In the genomic region with DNA sequence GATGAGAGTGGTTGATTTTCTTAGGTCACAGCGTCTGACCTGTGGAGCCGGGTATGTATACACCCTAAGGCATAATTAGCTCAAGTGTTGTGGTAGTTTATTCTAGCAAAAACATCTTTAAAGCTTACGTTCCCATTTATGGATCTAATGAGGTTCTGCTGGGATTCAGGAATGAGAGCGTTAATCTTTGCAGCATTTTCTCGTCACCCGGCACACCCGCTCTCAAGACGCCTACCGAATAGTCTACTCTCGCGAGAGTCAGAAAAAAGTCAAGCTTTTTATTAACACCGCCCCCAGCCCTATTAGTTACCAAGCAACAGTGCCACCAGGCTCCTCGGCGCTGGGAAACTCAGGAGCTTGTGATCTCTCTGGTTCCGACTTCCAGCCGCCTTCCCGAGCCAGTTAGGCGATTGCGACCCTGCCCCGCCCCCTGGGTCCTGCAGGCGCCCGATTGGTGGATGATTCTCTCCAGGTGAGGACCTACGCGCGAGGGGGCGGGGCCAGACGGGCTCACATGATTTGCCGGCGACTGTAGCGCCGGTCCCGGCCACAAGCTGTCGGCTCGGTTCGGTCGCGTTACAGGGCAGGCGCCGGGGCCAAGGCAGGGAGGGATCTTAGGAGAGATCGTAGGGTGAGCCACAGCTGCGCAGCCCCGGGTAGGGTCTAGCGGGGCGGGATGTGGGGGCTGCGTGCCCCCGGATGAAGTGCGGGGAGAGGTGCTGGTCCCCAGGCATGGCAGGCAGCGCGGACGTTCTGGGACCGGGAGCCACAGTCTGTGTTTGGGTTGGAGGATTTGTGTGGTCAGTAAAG, we compare ENCODE assay signal across 1 cellular context.
TF ChIP-seq lines count a peak whose summit lies in the region.

Gene PFKFB2, plus strand, starts transcription at position 540 of the 810 bp plus-strand sequence. CDS start 1,443 bp downstream, outside the sequence.

TF ChIP-seq in HepG2, 621 proteins besides CTCF, POLR2A, EP300 and RAD21 (continued from another document and continues in another):
- TF ChIP-seq, protein P1, sequence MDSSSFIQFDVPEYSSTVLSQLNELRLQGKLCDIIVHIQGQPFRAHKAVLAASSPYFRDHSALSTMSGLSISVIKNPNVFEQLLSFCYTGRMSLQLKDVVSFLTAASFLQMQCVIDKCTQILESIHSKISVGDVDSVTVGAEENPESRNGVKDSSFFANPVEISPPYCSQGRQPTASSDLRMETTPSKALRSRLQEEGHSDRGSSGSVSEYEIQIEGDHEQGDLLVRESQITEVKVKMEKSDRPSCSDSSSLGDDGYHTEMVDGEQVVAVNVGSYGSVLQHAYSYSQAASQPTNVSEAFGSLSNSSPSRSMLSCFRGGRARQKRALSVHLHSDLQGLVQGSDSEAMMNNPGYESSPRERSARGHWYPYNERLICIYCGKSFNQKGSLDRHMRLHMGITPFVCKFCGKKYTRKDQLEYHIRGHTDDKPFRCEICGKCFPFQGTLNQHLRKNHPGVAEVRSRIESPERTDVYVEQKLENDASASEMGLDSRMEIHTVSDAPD (CRISPR knock-in tag; IDR thresholded peaks at IDR 0.05), result peak; percentile 83
- TF ChIP-seq RCOR2 (CRISPR knock-in tag; IDR thresholded peaks at IDR 0.05) (0 out of 2 replicates have a peak, but pooled peaks have one; percentile 27), MTA3 (CRISPR knock-in tag; IDR thresholded peaks at IDR 0.05) (no peak), SRF (IDR thresholded peaks at IDR 0.05; ENCODE audit: low read depth, low read length) (peak; percentile 23; the same call in 1 of the 2 replicates), YEATS4 (CRISPR knock-in tag; IDR thresholded peaks at IDR 0.05; ENCODE audit: borderline replicate concordance) (peak; percentile 58; the same call in 1 of the 2 replicates), ZNF839 (CRISPR knock-in tag; IDR thresholded peaks at IDR 0.05; ENCODE audit: borderline replicate concordance) (no peak; the same call in 1 of the 2 replicates), ATF2 (CRISPR knock-in tag; IDR thresholded peaks at IDR 0.05) (peak; percentile 41; the same call in 1 of the 2 replicates), ZNF644 (CRISPR knock-in tag; IDR thresholded peaks at IDR 0.05; ENCODE audit: low read depth) (no peak), ZFP90 (CRISPR knock-in tag; IDR thresholded peaks at IDR 0.05; ENCODE audit: borderline replicate concordance) (peak; percentile 34; the same call in 1 of the 2 replicates), MXD4 (CRISPR knock-in tag; IDR thresholded peaks at IDR 0.05) (peak; percentile 76; the same call in 1 of the 2 replicates), SIN3B (IDR thresholded peaks at IDR 0.05; ENCODE audit: low read length) (no peak), KLF11 (CRISPR knock-in tag; IDR thresholded peaks at IDR 0.05) (peak; percentile 82; the same call in 1 of the 2 replicates), ZFX (CRISPR knock-in tag; IDR thresholded peaks at IDR 0.05; ENCODE audit: low read depth) (peak; percentile 16), PHF8 (CRISPR knock-in tag; IDR thresholded peaks at IDR 0.05) (peak; percentile 81), SNAPC4 (CRISPR knock-in tag; IDR thresholded peaks at IDR 0.05) (0 out of 2 replicates have a peak, but pooled peaks have one; percentile 36), EZH2 (conservative IDR thresholded peaks at IDR 0.05; ENCODE audit: low read depth, low read length) (no peak), THAP11 (CRISPR knock-in tag; IDR thresholded peaks at IDR 0.05) (peak; percentile 75), MEIS2 (CRISPR knock-in tag; IDR thresholded peaks at IDR 0.05) (peak; percentile 68; the same call in 1 of the 2 replicates), SKIL (CRISPR knock-in tag; IDR thresholded peaks at IDR 0.05; ENCODE audit: borderline replicate concordance) (no peak), ZFY (CRISPR knock-in tag; IDR thresholded peaks at IDR 0.05) (peak; percentile 57), PAXIP1 (CRISPR knock-in tag; conservative IDR thresholded peaks at IDR 0.05) (0 out of 2 replicates have a peak, but pooled peaks have one; percentile 51), ZNF782 (CRISPR knock-in tag; IDR thresholded peaks at IDR 0.05; ENCODE audit: borderline replicate concordance) (peak; percentile 97; the same call in 1 of the 2 replicates), ZNF788 (CRISPR knock-in tag; IDR thresholded peaks at IDR 0.05; ENCODE audit: borderline replicate concordance) (peak; percentile 66; the same call in 1 of the 2 replicates), AFF4 (CRISPR knock-in tag; IDR thresholded peaks at IDR 0.05) (no peak), TEAD3 (CRISPR knock-in tag; optimal IDR thresholded peaks at IDR 0.05; ENCODE audit: borderline replicate concordance) (no peak)
- TF ChIP-seq, protein P2, sequence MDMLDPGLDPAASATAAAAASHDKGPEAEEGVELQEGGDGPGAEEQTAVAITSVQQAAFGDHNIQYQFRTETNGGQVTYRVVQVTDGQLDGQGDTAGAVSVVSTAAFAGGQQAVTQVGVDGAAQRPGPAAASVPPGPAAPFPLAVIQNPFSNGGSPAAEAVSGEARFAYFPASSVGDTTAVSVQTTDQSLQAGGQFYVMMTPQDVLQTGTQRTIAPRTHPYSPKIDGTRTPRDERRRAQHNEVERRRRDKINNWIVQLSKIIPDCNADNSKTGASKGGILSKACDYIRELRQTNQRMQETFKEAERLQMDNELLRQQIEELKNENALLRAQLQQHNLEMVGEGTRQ (IDR thresholded peaks at IDR 0.05; ENCODE audit: low read depth, low read length), result 0 out of 2 replicates have a peak, but pooled peaks have one; percentile 28
- TF ChIP-seq, protein P2 (CRISPR knock-in tag; IDR thresholded peaks at IDR 0.05; ENCODE audit: borderline replicate concordance), result peak; percentile 78; the same call in 1 of the 2 replicates
- TF ChIP-seq, protein P3, sequence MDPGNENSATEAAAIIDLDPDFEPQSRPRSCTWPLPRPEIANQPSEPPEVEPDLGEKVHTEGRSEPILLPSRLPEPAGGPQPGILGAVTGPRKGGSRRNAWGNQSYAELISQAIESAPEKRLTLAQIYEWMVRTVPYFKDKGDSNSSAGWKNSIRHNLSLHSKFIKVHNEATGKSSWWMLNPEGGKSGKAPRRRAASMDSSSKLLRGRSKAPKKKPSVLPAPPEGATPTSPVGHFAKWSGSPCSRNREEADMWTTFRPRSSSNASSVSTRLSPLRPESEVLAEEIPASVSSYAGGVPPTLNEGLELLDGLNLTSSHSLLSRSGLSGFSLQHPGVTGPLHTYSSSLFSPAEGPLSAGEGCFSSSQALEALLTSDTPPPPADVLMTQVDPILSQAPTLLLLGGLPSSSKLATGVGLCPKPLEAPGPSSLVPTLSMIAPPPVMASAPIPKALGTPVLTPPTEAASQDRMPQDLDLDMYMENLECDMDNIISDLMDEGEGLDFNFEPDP (CRISPR knock-in tag; conservative IDR thresholded peaks at IDR 0.05), result no peak
